In genomic region chr2:121335294-121336290, GRCh38 we compare ENCODE assay signal across 1 cellular context.
TF ChIP-seq lines count a peak whose summit lies in the region.

No MANE protein-coding gene starts in this region.

TF ChIP-seq in WTC11, 78 proteins besides CTCF, POLR2A, EP300 and RAD21 (continued from another document):
- TF ChIP-seq, protein P1, sequence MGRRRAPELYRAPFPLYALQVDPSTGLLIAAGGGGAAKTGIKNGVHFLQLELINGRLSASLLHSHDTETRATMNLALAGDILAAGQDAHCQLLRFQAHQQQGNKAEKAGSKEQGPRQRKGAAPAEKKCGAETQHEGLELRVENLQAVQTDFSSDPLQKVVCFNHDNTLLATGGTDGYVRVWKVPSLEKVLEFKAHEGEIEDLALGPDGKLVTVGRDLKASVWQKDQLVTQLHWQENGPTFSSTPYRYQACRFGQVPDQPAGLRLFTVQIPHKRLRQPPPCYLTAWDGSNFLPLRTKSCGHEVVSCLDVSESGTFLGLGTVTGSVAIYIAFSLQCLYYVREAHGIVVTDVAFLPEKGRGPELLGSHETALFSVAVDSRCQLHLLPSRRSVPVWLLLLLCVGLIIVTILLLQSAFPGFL (CRISPR knock-in tag; IDR thresholded peaks at IDR 0.05; ENCODE audit: borderline replicate concordance), result no peak
- TF ChIP-seq, protein P2, sequence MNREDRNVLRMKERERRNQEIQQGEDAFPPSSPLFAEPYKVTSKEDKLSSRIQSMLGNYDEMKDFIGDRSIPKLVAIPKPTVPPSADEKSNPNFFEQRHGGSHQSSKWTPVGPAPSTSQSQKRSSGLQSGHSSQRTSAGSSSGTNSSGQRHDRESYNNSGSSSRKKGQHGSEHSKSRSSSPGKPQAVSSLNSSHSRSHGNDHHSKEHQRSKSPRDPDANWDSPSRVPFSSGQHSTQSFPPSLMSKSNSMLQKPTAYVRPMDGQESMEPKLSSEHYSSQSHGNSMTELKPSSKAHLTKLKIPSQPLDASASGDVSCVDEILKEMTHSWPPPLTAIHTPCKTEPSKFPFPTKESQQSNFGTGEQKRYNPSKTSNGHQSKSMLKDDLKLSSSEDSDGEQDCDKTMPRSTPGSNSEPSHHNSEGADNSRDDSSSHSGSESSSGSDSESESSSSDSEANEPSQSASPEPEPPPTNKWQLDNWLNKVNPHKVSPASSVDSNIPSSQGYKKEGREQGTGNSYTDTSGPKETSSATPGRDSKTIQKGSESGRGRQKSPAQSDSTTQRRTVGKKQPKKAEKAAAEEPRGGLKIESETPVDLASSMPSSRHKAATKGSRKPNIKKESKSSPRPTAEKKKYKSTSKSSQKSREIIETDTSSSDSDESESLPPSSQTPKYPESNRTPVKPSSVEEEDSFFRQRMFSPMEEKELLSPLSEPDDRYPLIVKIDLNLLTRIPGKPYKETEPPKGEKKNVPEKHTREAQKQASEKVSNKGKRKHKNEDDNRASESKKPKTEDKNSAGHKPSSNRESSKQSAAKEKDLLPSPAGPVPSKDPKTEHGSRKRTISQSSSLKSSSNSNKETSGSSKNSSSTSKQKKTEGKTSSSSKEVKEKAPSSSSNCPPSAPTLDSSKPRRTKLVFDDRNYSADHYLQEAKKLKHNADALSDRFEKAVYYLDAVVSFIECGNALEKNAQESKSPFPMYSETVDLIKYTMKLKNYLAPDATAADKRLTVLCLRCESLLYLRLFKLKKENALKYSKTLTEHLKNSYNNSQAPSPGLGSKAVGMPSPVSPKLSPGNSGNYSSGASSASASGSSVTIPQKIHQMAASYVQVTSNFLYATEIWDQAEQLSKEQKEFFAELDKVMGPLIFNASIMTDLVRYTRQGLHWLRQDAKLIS (CRISPR knock-in tag; IDR thresholded peaks at IDR 0.05; ENCODE audit: borderline replicate concordance), result no peak
- TF ChIP-seq CREM (CRISPR knock-in tag; IDR thresholded peaks at IDR 0.05), result no peak
- TF ChIP-seq TEAD1 (CRISPR knock-in tag; IDR thresholded peaks at IDR 0.05), result no peak
- no peak for TF ChIP-seq NFYB (CRISPR knock-in tag; conservative IDR thresholded peaks at IDR 0.05; ENCODE audit: low read depth)
- TF ChIP-seq RELA (CRISPR knock-in tag; IDR thresholded peaks at IDR 0.05; ENCODE audit: borderline replicate concordance), result no peak
- no peak for TF ChIP-seq RORB (CRISPR knock-in tag; IDR thresholded peaks at IDR 0.05)
- no peak for TF ChIP-seq ZNF425 (CRISPR knock-in tag; conservative IDR thresholded peaks at IDR 0.05)
- TF ChIP-seq EMX1 (CRISPR knock-in tag; IDR thresholded peaks at IDR 0.05), result no peak
- TF ChIP-seq, protein P3, sequence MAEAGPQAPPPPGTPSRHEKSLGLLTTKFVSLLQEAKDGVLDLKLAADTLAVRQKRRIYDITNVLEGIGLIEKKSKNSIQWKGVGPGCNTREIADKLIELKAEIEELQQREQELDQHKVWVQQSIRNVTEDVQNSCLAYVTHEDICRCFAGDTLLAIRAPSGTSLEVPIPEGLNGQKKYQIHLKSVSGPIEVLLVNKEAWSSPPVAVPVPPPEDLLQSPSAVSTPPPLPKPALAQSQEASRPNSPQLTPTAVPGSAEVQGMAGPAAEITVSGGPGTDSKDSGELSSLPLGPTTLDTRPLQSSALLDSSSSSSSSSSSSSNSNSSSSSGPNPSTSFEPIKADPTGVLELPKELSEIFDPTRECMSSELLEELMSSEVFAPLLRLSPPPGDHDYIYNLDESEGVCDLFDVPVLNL (CRISPR knock-in tag; IDR thresholded peaks at IDR 0.05; ENCODE audit: borderline replicate concordance, low read depth), result no peak
TF ChIP-seq in WTC11: peak in this region for 0.
